ENCODE assay signal across 13 cellular contexts in the genomic region with DNA sequence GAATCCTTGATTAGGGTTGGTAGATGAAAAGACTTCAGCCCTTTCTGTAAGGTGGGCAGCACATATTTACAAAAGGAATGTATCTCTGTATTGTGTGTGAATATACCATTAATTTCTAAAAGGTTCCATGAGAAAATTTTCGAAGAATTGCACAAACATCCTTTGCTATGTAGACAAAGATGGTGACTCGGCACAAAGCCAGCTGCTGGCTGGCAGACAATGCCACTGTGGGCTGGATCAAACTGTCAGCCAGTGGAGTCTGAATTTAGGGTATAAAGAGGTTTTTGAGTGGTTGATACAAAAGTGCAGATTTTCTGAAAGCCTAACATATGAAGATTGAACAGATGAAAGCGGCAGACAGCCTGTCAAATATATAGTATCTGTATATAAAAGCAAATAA. TPM values are rescaled to one million over a fixed set of nuclear protein-coding genes. Genes with fewer than 3 reads are reported as not detected.
DNase-seq lines count a peak whose midpoint lies in the region; TF ChIP-seq lines count a peak whose summit lies in the region.
"Had no signal": no experiment of that assay in that cellular context is flagged by ENCODE, and none has a peak within 500 bp of the region (broad histone marks: within the 10 kb centered on the region; RNA-seq: fewer than 3 reads in every experiment).

No MANE protein-coding gene starts in this region.

- H3K4me1 ChIP-seq in OCI-LY3 (ENCODE audit: low read length) = peaks cover 15% of the 10 kb centered on the region
- no peaks in the 10 kb centered on the region for H3K4me1 ChIP-seq in BE2C
- H3K4me1 ChIP-seq: BLaER1, neural progenitor cell had no signal

- H3K4me2 ChIP-seq in OCI-LY3 (ENCODE audit: low read length) = peak overlapping the region; percentile 41; the same call in 1 of the 2 replicates
- H3K4me2 ChIP-seq: BLaER1, neural progenitor cell had no signal

- H3K27ac Mint-ChIP-seq in activated T-cell treated with anti-CD3 and anti-CD28 coated beads, Interleukin-2, amount 50 U/mL, for 24 hours = peak overlapping the region; percentile 93
- no peak overlapping the region for H3K27ac Mint-ChIP-seq in osteocyte (ENCODE audit: unreplicated experiment)
- H3K27ac Mint-ChIP-seq: neural progenitor cell had no signal

- H3K4me3 ChIP-seq in OCI-LY3 (ENCODE audit: low read length) (no peak overlapping the region), BE2C (ENCODE audit: low read depth, low read length) (no peak overlapping the region)
- H3K4me3 ChIP-seq: BLaER1, neural progenitor cell had no signal

- H4K20me1 ChIP-seq in OCI-LY3 (ENCODE audit: insufficient read depth, low read length) = no peaks in the 10 kb centered on the region

- H3K4me1 Mint-ChIP-seq in activated T-cell treated with anti-CD3 and anti-CD28 coated beads, Interleukin-2, amount 50 U/mL, for 24 hours (ENCODE audit: low read depth) = peaks cover 62% of the 10 kb centered on the region
- H3K4me1 Mint-ChIP-seq in osteocyte (ENCODE audit: unreplicated experiment) = peaks cover 4% of the 10 kb centered on the region
- H3K4me1 Mint-ChIP-seq: neural progenitor cell had no signal

- no peaks in the 10 kb centered on the region for H3K27me3 ChIP-seq in OCI-LY3 (ENCODE audit: low read depth, low read length)
- H3K27me3 ChIP-seq in BE2C = peaks cover 8% of the 10 kb centered on the region
- H3K27me3 ChIP-seq: BLaER1, neural progenitor cell had no signal

- no peak overlapping the region for H2AFZ ChIP-seq in OCI-LY3 (ENCODE audit: low read depth, low read length)
- H2AFZ ChIP-seq: neural progenitor cell had no signal

- no peak for TF ChIP-seq CTCF in OCI-LY3 (IDR thresholded peaks at IDR 0.05; ENCODE audit: low read depth, low read length)
- TF ChIP-seq CTCF in osteocyte (IDR thresholded peaks at IDR 0.05) = no peak
- TF ChIP-seq CTCF in BE2C (IDR thresholded peaks at IDR 0.05; ENCODE audit: low read depth, low read length) = no peak

- H3K27ac ChIP-seq in OCI-LY3 (ENCODE audit: low read length) = peak overlapping the region; percentile 42; the same call in 1 of the 2 replicates
- H3K27ac ChIP-seq: BLaER1, HL-60, neural progenitor cell had no signal

- no peak for DNase-seq in activated T-cell treated with anti-CD3 and anti-CD28 coated beads, Interleukin-2, amount 50 U/mL, for 24 hours
- DNase-seq in activated T-cell treated with anti-CD3 and anti-CD28 coated beads, Interleukin-2, amount 50 U/mL, for 48 hours = no peak
- DNase-seq in amniotic epithelial cell (ENCODE audit: low read depth) (peak; percentile 41), pons (ENCODE audit: low spot score) (peak; percentile 10), osteocyte (ENCODE audit: extremely low spot score, unreplicated experiment) (no peak), BE2C (no peak), NK-92 (lab: John Stamatoyannopoulos, UW; ENCODE audit: unreplicated experiment) (no peak)
- DNase-seq: GOT3, NCI-H2171 had no signal

- H3K4me3 Mint-ChIP-seq in activated T-cell treated with anti-CD3 and anti-CD28 coated beads, Interleukin-2, amount 50 U/mL, for 24 hours = no peak overlapping the region
- no peak overlapping the region for H3K4me3 Mint-ChIP-seq in osteocyte (ENCODE audit: unreplicated experiment)
- H3K4me3 Mint-ChIP-seq: neural progenitor cell had no signal

- H3K79me2 ChIP-seq in OCI-LY3 (ENCODE audit: low read length) = no peaks in the 10 kb centered on the region

- no peak overlapping the region for H3K9ac ChIP-seq in OCI-LY3 (ENCODE audit: low read length)
- H3K9ac ChIP-seq: BLaER1, neural progenitor cell had no signal

- H3K9me3 Mint-ChIP-seq in activated T-cell treated with anti-CD3 and anti-CD28 coated beads, Interleukin-2, amount 50 U/mL, for 24 hours = no peaks in the 10 kb centered on the region
- H3K9me3 Mint-ChIP-seq in osteocyte (ENCODE audit: unreplicated experiment) = no peaks in the 10 kb centered on the region
- H3K9me3 Mint-ChIP-seq: neural progenitor cell had no signal

- H3K36me3 Mint-ChIP-seq in activated T-cell treated with anti-CD3 and anti-CD28 coated beads, Interleukin-2, amount 50 U/mL, for 24 hours (ENCODE audit: low read depth) = peaks cover 4% of the 10 kb centered on the region
- H3K36me3 Mint-ChIP-seq in osteocyte (ENCODE audit: unreplicated experiment) = no peaks in the 10 kb centered on the region
- H3K36me3 Mint-ChIP-seq: neural progenitor cell had no signal

- no peaks in the 10 kb centered on the region for H3K27me3 Mint-ChIP-seq in activated T-cell treated with anti-CD3 and anti-CD28 coated beads, Interleukin-2, amount 50 U/mL, for 24 hours
- peaks cover 11% of the 10 kb centered on the region for H3K27me3 Mint-ChIP-seq in osteocyte (ENCODE audit: unreplicated experiment)

- H3K9me3 ChIP-seq in OCI-LY3 (ENCODE audit: insufficient read depth, low read length) (no peaks in the 10 kb centered on the region), BE2C (no peaks in the 10 kb centered on the region)
- H3K9me3 ChIP-seq: BLaER1 had no signal

- H3K36me3 ChIP-seq in OCI-LY3 (replicated peaks; ENCODE audit: low read depth, low read length) (peaks cover 20% of the 10 kb centered on the region), BE2C (no peaks in the 10 kb centered on the region)
- H3K36me3 ChIP-seq: neural progenitor cell had no signal

RNA-seq across cellular contexts. Expression of a gene that starts 5.6 kb away (rescaled TPM):
- not detected in 2 replicates for total RNA-seq in osteocyte
- not detected for polyA plus RNA-seq in BE2C (2012; ENCODE audit: insufficient read depth, insufficient read length, low read depth)

Comparison
In these comparisons a context has a peak if more than half of its experiments do, and no peak if none do; other contexts are left out.
1. DNase-seq: peak in amniotic epithelial cell (single experiment) and pons (single experiment); none in activated T-cell treated with anti-CD3 and anti-CD28 coated beads, Interleukin-2, amount 50 U/mL, for 24 hours (single experiment), activated T-cell treated with anti-CD3 and anti-CD28 coated beads, Interleukin-2, amount 50 U/mL, for 48 hours (0 of 2), osteocyte (single experiment), BE2C (single experiment) and NK-92 (single experiment).